ENCODE assay signal across 20 cellular contexts in genomic region chr15:48090666-48091065, GRCh38. TPM values are rescaled to one million over a fixed set of nuclear protein-coding genes. Genes with fewer than 3 reads are reported as not detected.
"Had no signal": no experiment of that assay in that cellular context is flagged by ENCODE, and none has a peak within 500 bp of the region (broad histone marks: within the 10 kb centered on the region; RNA-seq: fewer than 3 reads in every experiment).

No MANE protein-coding gene starts in this region.

- H3K4me1 ChIP-seq: thyroid gland had no signal

- H3K27me3 ChIP-seq: thyroid gland had no signal

- H3K4me3 Mint-ChIP-seq: activated naive CD4-positive, alpha-beta T cell treated with anti-CD3 and anti-CD28 coated beads, Interleukin-2, amount 10 ng/mL, durations not matched to agents 7 days and 5 days; memory B cell; natural killer cell treated with Interleukin-12 subunit alpha and Interleukin-12 subunit beta and Interleukin-15 and Interleukin-18, amount 100 ng/mL, for 72 hours; stimulated activated naive B cell treated with anti-CD40 and anti-IgM and Interleukin-4, amounts not matched to agents 10 μg/mL and 1 μg/mL and 100 μg/mL, for 72 hours had no signal

- H3K4me1 Mint-ChIP-seq: activated naive CD4-positive, alpha-beta T cell treated with anti-CD3 and anti-CD28 coated beads, Interleukin-2, amount 10 ng/mL, durations not matched to agents 7 days and 5 days; memory B cell; stimulated activated naive B cell treated with anti-CD40 and anti-IgM and Interleukin-4, amounts not matched to agents 10 μg/mL and 1 μg/mL and 100 μg/mL, for 72 hours had no signal

- H3K9me3 ChIP-seq: thyroid gland had no signal

- H3K27ac ChIP-seq: epithelial cell of prostate, skin epidermis, thyroid gland had no signal

- H3K9me3 Mint-ChIP-seq: activated naive CD4-positive, alpha-beta T cell treated with anti-CD3 and anti-CD28 coated beads, Interleukin-2, amount 10 ng/mL, durations not matched to agents 7 days and 5 days; activated T-helper 2 cell treated with anti-CD3 and anti-CD28 coated beads, Interferon-gamma antibody, Interleukin-2, Interleukin-4, amounts not matched to agents 10 μg/mL and 5 μg/mL and 100 μg/mL, durations not matched to agents 14 hours and 24 hours and 36 hours; memory B cell; natural killer cell treated with Interleukin-12 subunit alpha and Interleukin-12 subunit beta and Interleukin-15 and Interleukin-18, amount 100 ng/mL, for 72 hours had no signal

- H3K27ac Mint-ChIP-seq: activated naive CD4-positive, alpha-beta T cell treated with anti-CD3 and anti-CD28 coated beads, Interleukin-2, amount 10 ng/mL, durations not matched to agents 7 days and 5 days; activated T-helper 2 cell treated with anti-CD3 and anti-CD28 coated beads, Interferon-gamma antibody, Interleukin-2, Interleukin-4, amounts not matched to agents 10 μg/mL and 5 μg/mL and 100 μg/mL, durations not matched to agents 14 hours and 24 hours and 36 hours; memory B cell; natural killer cell treated with Interleukin-12 subunit alpha and Interleukin-12 subunit beta and Interleukin-15 and Interleukin-18, amount 100 ng/mL, for 72 hours; stimulated activated naive B cell treated with anti-CD40 and anti-IgM and Interleukin-4, amounts not matched to agents 10 μg/mL and 1 μg/mL and 100 μg/mL, for 72 hours had no signal

- H3K27me3 Mint-ChIP-seq: activated naive CD4-positive, alpha-beta T cell treated with anti-CD3 and anti-CD28 coated beads, Interleukin-2, amount 10 ng/mL, durations not matched to agents 7 days and 5 days had no signal

- DNase-seq: activated CD4-positive, alpha-beta T cell treated with anti-CD3 and anti-CD28 coated beads, Interleukin-2, amount 50 U/mL, for 48 hours; activated naive CD4-positive, alpha-beta T cell treated with anti-CD3 and anti-CD28 coated beads, Interleukin-2, amount 10 ng/mL, durations not matched to agents 7 days and 5 days; dermis blood vessel endothelial cell; foreskin melanocyte; head of caudate nucleus; kidney glomerular epithelial cell; left ventricle myocardium superior; nucleus accumbens; posterior cingulate gyrus; stimulated activated CD4-positive, alpha-beta T cell treated with anti-CD3 and anti-CD28 coated beads, Interleukin-15, amount 100 ng/mL, for 24 hours; stimulated activated CD4-positive, alpha-beta T cell treated with anti-CD3 and anti-CD28 coated beads, Interleukin-4, amount 100 ng/mL, for 1 hour; stimulated activated naive B cell treated with anti-CD40 and anti-IgM and Interleukin-4, amounts not matched to agents 10 μg/mL and 1 μg/mL and 100 μg/mL, for 72 hours; thyroid gland had no signal

- H3K36me3 Mint-ChIP-seq: activated naive CD4-positive, alpha-beta T cell treated with anti-CD3 and anti-CD28 coated beads, Interleukin-2, amount 10 ng/mL, durations not matched to agents 7 days and 5 days; memory B cell; natural killer cell treated with Interleukin-12 subunit alpha and Interleukin-12 subunit beta and Interleukin-15 and Interleukin-18, amount 100 ng/mL, for 72 hours; stimulated activated naive B cell treated with anti-CD40 and anti-IgM and Interleukin-4, amounts not matched to agents 10 μg/mL and 1 μg/mL and 100 μg/mL, for 72 hours had no signal

RNA-seq across cellular contexts. Expression of gene SLC24A5, which starts 30.1 kb away (rescaled TPM):
- total RNA-seq: activated T-helper 2 cell treated with anti-CD3 and anti-CD28 coated beads, Interferon-gamma antibody, Interleukin-2, Interleukin-4, amounts not matched to agents 10 μg/mL and 5 μg/mL and 100 μg/mL, durations not matched to agents 14 hours and 24 hours and 36 hours; chondrocyte; dermis blood vessel endothelial cell; fibroblast of lung; left ventricle myocardium superior; natural killer cell treated with Interleukin-12 subunit alpha and Interleukin-12 subunit beta and Interleukin-15 and Interleukin-18, amount 100 ng/mL, for 72 hours; thyroid gland had no signal
